Comparison of ENCODE assay signal across 9 cellular contexts in the genomic region with DNA sequence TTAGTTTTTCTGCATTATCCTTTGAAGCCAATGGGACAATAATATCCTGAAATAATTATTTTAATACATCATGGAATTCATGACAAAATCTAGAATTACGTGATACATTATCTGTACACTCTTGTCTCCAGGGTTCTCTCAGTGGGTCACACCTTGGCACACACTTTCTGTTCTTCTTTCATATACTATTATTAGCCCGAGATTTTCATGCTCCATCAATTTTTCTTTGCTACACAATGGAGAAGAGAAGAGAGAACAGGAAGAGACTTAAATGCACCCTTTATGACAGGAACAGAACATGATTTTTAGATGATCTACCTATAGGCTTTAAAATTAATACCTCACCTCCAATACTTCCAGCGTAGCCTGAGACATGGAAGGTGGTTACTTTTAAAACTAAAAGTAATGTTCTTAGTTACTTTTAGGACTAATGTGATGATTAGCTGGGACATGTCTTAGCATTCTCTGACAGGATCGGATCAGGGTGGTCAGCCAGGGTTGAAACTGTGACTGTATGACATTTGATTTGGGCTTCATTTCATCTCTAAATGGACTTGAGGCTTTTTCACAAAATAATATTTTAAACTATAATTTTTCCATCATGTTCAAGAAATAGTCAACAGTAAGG.
DNase-seq lines count a peak whose midpoint lies in the region; ATAC-seq, FAIRE-seq and TF ChIP-seq lines count a peak whose summit lies in the region.
"Had no signal": no experiment of that assay in that cellular context is flagged by ENCODE, and none has a peak within 500 bp of the region (broad histone marks: within the 10 kb centered on the region; RNA-seq: fewer than 3 reads in every experiment).

No MANE protein-coding gene starts in this region.

- H3K27me3 ChIP-seq in DOHH2 (ENCODE audit: control insufficient read depth, low read length) (no peaks in the 10 kb centered on the region), WERI-Rb-1 (ENCODE audit: insufficient read depth, low read depth, severe bottlenecking) (no peaks in the 10 kb centered on the region), sigmoid colon (no peaks in the 10 kb centered on the region)

- peaks cover 86% of the 10 kb centered on the region for H3K4me1 ChIP-seq in DOHH2 (ENCODE audit: control insufficient read depth, low read length)
- peaks cover 0 to 6% (median 2%) of the 10 kb centered on the region in 4 donors for H3K4me1 ChIP-seq in sigmoid colon

- ATAC-seq in HG02763 (IDR thresholded peaks at IDR 0.05; ENCODE audit: unreplicated experiment) (peak; percentile 87), HG03558 (IDR thresholded peaks at IDR 0.05; ENCODE audit: extremely low read depth, unreplicated experiment) (peak; percentile 88)

- H3F3A ChIP-seq in DOHH2 (ENCODE audit: control insufficient read depth, insufficient read depth): peaks cover 5% of the 10 kb centered on the region; the same call in 1 of the 2 replicates

- H3K79me2 ChIP-seq in DOHH2 (ENCODE audit: control insufficient read depth, low read length): no peaks in the 10 kb centered on the region

- no peaks in the 10 kb centered on the region for H4K20me1 ChIP-seq in DOHH2 (ENCODE audit: control insufficient read depth, insufficient read depth, low read depth, low read length)

- TF ChIP-seq EP300 in sigmoid colon (IDR thresholded peaks at IDR 0.05): no peak

- H3K9me3 ChIP-seq in DOHH2 (ENCODE audit: control insufficient read depth, insufficient read depth, low read length) (no peaks in the 10 kb centered on the region), WERI-Rb-1 (ENCODE audit: severe bottlenecking) (no peaks in the 10 kb centered on the region), sigmoid colon (no peaks in the 10 kb centered on the region)

- H3K36me3 ChIP-seq in DOHH2 (ENCODE audit: control insufficient read depth, low read length) (peaks cover 18% of the 10 kb centered on the region), WERI-Rb-1 (no peaks in the 10 kb centered on the region), sigmoid colon (no peaks in the 10 kb centered on the region)

- no peaks in the 10 kb centered on the region for H3K9me2 ChIP-seq in DOHH2 (replicated peaks; ENCODE audit: control insufficient read depth, low read length)

- peak overlapping the region; percentile 62 for H3K4me3 ChIP-seq in DOHH2 (ENCODE audit: low read length)
- H3K4me3 ChIP-seq in WERI-Rb-1 (ENCODE audit: low read depth, low read length): no peak overlapping the region
- H3K4me3 ChIP-seq in sigmoid colon: no peak overlapping the region

- 77 to 94% methylated on average over 4 of the region's 4 CpGs for WGBS in sigmoid colon, 2 donors

- peak; percentile 10 for DNase-seq in GM19238 (ENCODE audit: insufficient read length, low spot score)
- DNase-seq in WERI-Rb-1: no peak
- no peak for DNase-seq in activated CD4-positive, alpha-beta T cell treated with anti-CD3 and anti-CD28 coated beads, Interleukin-2, amount 50 U/mL, for 1 hour
- no peak for DNase-seq in sigmoid colon
- DNase-seq in RCC 7860 (ENCODE audit: low spot score): no peak
- DNase-seq: activated CD4-positive, alpha-beta T cell treated with anti-CD3 and anti-CD28 coated beads, Interleukin-2, amount 10 ng/mL, durations not matched to agents 24 days and 14 days had no signal

- intact Hi-C loops in sigmoid colon (cut with DNase I): no loop called here

- TF ChIP-seq CTCF in DOHH2 (IDR thresholded peaks at IDR 0.05; ENCODE audit: low read depth, low read length, poor library complexity, severe bottlenecking) (no peak), WERI-Rb-1 (IDR thresholded peaks at IDR 0.05; ENCODE audit: low read depth, low read length) (no peak), sigmoid colon (IDR thresholded peaks at IDR 0.05) (no peak)

- no peak for FAIRE-seq in RCC 7860 (lab: Jason Lieb, UNC)

- peak overlapping the region; percentile 77 for H3K4me2 ChIP-seq in DOHH2 (ENCODE audit: low read length)

- H3K27ac ChIP-seq in DOHH2 (ENCODE audit: low read depth, low read length) (peak overlapping the region; percentile 90), WERI-Rb-1 (no peak overlapping the region), sigmoid colon (no peak overlapping the region)

- TF ChIP-seq POLR2A in sigmoid colon (IDR thresholded peaks at IDR 0.05): no peak
